In the genomic region with DNA sequence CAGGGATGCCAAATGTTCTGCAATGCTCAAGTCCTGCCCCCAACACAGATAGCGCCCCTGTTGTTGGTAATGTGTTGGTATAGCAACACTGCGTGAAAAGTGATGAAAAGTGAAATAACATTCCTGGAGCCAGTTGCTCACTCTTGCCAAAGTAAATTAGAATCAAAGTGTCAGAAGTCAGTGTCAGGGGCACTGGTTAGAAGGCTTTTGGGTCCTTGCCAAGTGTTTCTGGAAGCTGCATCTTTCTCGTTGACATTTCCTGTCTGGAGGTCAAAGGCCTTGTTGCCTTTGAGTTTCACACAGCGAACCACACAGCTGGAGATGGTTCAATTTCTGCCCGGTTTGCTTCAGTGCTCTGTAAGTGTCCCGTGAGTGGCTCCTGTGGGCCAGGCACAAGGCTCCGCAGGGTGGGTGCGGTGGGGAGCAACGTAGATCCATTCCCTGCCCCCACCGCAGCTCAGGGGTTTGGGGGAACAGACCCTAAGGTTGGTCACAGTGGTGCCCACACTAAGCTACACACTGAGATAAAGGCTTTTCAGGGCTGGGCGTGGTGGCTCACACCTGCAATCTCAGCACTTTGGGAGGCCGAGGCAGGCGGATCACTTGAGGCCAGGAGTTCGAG, we compare ENCODE assay signal across 1 cellular context.
TF ChIP-seq lines count a peak whose summit lies in the region.

No MANE protein-coding gene starts in this region.

TF ChIP-seq in HepG2, 621 proteins besides CTCF, POLR2A, EP300 and RAD21 (continued from another document and continues in another):
- TF ChIP-seq, protein P1, sequence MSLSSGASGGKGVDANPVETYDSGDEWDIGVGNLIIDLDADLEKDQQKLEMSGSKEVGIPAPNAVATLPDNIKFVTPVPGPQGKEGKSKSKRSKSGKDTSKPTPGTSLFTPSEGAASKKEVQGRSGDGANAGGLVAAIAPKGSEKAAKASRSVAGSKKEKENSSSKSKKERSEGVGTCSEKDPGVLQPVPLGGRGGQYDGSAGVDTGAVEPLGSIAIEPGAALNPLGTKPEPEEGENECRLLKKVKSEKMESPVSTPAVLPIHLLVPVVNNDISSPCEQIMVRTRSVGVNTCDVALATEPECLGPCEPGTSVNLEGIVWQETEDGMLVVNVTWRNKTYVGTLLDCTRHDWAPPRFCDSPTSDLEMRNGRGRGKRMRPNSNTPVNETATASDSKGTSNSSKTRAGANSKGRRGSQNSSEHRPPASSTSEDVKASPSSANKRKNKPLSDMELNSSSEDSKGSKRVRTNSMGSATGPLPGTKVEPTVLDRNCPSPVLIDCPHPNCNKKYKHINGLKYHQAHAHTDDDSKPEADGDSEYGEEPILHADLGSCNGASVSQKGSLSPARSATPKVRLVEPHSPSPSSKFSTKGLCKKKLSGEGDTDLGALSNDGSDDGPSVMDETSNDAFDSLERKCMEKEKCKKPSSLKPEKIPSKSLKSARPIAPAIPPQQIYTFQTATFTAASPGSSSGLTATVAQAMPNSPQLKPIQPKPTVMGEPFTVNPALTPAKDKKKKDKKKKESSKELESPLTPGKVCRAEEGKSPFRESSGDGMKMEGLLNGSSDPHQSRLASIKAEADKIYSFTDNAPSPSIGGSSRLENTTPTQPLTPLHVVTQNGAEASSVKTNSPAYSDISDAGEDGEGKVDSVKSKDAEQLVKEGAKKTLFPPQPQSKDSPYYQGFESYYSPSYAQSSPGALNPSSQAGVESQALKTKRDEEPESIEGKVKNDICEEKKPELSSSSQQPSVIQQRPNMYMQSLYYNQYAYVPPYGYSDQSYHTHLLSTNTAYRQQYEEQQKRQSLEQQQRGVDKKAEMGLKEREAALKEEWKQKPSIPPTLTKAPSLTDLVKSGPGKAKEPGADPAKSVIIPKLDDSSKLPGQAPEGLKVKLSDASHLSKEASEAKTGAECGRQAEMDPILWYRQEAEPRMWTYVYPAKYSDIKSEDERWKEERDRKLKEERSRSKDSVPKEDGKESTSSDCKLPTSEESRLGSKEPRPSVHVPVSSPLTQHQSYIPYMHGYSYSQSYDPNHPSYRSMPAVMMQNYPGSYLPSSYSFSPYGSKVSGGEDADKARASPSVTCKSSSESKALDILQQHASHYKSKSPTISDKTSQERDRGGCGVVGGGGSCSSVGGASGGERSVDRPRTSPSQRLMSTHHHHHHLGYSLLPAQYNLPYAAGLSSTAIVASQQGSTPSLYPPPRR (CRISPR knock-in tag; IDR thresholded peaks at IDR 0.05; ENCODE audit: borderline replicate concordance) = peak; percentile 91
- TF ChIP-seq, protein P2, sequence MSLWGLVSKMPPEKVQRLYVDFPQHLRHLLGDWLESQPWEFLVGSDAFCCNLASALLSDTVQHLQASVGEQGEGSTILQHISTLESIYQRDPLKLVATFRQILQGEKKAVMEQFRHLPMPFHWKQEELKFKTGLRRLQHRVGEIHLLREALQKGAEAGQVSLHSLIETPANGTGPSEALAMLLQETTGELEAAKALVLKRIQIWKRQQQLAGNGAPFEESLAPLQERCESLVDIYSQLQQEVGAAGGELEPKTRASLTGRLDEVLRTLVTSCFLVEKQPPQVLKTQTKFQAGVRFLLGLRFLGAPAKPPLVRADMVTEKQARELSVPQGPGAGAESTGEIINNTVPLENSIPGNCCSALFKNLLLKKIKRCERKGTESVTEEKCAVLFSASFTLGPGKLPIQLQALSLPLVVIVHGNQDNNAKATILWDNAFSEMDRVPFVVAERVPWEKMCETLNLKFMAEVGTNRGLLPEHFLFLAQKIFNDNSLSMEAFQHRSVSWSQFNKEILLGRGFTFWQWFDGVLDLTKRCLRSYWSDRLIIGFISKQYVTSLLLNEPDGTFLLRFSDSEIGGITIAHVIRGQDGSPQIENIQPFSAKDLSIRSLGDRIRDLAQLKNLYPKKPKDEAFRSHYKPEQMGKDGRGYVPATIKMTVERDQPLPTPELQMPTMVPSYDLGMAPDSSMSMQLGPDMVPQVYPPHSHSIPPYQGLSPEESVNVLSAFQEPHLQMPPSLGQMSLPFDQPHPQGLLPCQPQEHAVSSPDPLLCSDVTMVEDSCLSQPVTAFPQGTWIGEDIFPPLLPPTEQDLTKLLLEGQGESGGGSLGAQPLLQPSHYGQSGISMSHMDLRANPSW (CRISPR knock-in tag; IDR thresholded peaks at IDR 0.05; ENCODE audit: borderline replicate concordance) = peak; percentile 89; the same call in 1 of the 2 replicates
- peak; percentile 97 for TF ChIP-seq FOXA3 (CRISPR knock-in tag; IDR thresholded peaks at IDR 0.05)
- TF ChIP-seq, protein P3, sequence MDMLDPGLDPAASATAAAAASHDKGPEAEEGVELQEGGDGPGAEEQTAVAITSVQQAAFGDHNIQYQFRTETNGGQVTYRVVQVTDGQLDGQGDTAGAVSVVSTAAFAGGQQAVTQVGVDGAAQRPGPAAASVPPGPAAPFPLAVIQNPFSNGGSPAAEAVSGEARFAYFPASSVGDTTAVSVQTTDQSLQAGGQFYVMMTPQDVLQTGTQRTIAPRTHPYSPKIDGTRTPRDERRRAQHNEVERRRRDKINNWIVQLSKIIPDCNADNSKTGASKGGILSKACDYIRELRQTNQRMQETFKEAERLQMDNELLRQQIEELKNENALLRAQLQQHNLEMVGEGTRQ (IDR thresholded peaks at IDR 0.05; ENCODE audit: low read depth, low read length) = no peak
- TF ChIP-seq, protein P3 (CRISPR knock-in tag; IDR thresholded peaks at IDR 0.05; ENCODE audit: borderline replicate concordance) = no peak
- TF ChIP-seq FLYWCH1 (CRISPR knock-in tag; IDR thresholded peaks at IDR 0.05) = no peak
- TF ChIP-seq, protein P4, sequence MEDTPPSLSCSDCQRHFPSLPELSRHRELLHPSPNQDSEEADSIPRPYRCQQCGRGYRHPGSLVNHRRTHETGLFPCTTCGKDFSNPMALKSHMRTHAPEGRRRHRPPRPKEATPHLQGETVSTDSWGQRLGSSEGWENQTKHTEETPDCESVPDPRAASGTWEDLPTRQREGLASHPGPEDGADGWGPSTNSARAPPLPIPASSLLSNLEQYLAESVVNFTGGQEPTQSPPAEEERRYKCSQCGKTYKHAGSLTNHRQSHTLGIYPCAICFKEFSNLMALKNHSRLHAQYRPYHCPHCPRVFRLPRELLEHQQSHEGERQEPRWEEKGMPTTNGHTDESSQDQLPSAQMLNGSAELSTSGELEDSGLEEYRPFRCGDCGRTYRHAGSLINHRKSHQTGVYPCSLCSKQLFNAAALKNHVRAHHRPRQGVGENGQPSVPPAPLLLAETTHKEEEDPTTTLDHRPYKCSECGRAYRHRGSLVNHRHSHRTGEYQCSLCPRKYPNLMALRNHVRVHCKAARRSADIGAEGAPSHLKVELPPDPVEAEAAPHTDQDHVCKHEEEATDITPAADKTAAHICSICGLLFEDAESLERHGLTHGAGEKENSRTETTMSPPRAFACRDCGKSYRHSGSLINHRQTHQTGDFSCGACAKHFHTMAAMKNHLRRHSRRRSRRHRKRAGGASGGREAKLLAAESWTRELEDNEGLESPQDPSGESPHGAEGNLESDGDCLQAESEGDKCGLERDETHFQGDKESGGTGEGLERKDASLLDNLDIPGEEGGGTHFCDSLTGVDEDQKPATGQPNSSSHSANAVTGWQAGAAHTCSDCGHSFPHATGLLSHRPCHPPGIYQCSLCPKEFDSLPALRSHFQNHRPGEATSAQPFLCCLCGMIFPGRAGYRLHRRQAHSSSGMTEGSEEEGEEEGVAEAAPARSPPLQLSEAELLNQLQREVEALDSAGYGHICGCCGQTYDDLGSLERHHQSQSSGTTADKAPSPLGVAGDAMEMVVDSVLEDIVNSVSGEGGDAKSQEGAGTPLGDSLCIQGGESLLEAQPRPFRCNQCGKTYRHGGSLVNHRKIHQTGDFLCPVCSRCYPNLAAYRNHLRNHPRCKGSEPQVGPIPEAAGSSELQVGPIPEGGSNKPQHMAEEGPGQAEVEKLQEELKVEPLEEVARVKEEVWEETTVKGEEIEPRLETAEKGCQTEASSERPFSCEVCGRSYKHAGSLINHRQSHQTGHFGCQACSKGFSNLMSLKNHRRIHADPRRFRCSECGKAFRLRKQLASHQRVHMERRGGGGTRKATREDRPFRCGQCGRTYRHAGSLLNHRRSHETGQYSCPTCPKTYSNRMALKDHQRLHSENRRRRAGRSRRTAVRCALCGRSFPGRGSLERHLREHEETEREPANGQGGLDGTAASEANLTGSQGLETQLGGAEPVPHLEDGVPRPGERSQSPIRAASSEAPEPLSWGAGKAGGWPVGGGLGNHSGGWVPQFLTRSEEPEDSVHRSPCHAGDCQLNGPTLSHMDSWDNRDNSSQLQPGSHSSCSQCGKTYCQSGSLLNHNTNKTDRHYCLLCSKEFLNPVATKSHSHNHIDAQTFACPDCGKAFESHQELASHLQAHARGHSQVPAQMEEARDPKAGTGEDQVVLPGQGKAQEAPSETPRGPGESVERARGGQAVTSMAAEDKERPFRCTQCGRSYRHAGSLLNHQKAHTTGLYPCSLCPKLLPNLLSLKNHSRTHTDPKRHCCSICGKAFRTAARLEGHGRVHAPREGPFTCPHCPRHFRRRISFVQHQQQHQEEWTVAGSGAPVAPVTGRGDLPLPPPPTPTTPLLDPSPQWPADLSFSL (CRISPR knock-in tag; IDR thresholded peaks at IDR 0.05) = peak; percentile 50; the same call in 1 of the 2 replicates
- TF ChIP-seq POGZ (CRISPR knock-in tag; IDR thresholded peaks at IDR 0.05) = no peak; the same call in 1 of the 2 replicates
- peak; percentile 68 for TF ChIP-seq ZNF350 (CRISPR knock-in tag; IDR thresholded peaks at IDR 0.05; ENCODE audit: borderline replicate concordance, low read depth)
- TF ChIP-seq MED1 (CRISPR knock-in tag; IDR thresholded peaks at IDR 0.05) = peak; percentile 96
- peak; percentile 77; the same call in 1 of the 2 replicates for TF ChIP-seq ZNF839 (CRISPR knock-in tag; IDR thresholded peaks at IDR 0.05; ENCODE audit: borderline replicate concordance)
- TF ChIP-seq, protein P5, sequence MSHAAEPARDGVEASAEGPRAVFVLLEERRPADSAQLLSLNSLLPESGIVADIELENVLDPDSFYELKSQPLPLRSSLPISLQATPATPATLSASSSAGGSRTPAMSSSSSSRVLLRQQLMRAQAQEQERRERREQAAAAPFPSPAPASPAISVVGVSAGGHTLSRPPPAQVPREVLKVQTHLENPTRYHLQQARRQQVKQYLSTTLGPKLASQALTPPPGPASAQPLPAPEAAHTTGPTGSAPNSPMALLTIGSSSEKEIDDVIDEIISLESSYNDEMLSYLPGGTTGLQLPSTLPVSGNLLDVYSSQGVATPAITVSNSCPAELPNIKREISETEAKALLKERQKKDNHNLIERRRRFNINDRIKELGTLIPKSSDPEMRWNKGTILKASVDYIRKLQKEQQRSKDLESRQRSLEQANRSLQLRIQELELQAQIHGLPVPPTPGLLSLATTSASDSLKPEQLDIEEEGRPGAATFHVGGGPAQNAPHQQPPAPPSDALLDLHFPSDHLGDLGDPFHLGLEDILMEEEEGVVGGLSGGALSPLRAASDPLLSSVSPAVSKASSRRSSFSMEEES (CRISPR knock-in tag; IDR thresholded peaks at IDR 0.05) = peak; percentile 80
- TF ChIP-seq, protein P6, sequence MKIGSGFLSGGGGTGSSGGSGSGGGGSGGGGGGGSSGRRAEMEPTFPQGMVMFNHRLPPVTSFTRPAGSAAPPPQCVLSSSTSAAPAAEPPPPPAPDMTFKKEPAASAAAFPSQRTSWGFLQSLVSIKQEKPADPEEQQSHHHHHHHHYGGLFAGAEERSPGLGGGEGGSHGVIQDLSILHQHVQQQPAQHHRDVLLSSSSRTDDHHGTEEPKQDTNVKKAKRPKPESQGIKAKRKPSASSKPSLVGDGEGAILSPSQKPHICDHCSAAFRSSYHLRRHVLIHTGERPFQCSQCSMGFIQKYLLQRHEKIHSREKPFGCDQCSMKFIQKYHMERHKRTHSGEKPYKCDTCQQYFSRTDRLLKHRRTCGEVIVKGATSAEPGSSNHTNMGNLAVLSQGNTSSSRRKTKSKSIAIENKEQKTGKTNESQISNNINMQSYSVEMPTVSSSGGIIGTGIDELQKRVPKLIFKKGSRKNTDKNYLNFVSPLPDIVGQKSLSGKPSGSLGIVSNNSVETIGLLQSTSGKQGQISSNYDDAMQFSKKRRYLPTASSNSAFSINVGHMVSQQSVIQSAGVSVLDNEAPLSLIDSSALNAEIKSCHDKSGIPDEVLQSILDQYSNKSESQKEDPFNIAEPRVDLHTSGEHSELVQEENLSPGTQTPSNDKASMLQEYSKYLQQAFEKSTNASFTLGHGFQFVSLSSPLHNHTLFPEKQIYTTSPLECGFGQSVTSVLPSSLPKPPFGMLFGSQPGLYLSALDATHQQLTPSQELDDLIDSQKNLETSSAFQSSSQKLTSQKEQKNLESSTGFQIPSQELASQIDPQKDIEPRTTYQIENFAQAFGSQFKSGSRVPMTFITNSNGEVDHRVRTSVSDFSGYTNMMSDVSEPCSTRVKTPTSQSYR (CRISPR knock-in tag; IDR thresholded peaks at IDR 0.05; ENCODE audit: borderline replicate concordance) = peak; percentile 29; the same call in 1 of the 2 replicates
- no peak for TF ChIP-seq KLF11 (CRISPR knock-in tag; IDR thresholded peaks at IDR 0.05)
- no peak for TF ChIP-seq ZNF678 (CRISPR knock-in tag; IDR thresholded peaks at IDR 0.05)
- TF ChIP-seq ZNF335 (CRISPR knock-in tag; IDR thresholded peaks at IDR 0.05) = 0 out of 2 replicates have a peak, but pooled peaks have one; percentile 60
- no peak for TF ChIP-seq ZNF282 (IDR thresholded peaks at IDR 0.05; ENCODE audit: partially characterized antibody)
- TF ChIP-seq BORCS8-MEF2B (CRISPR knock-in tag; IDR thresholded peaks at IDR 0.05) = peak; percentile 53; the same call in 1 of the 2 replicates
- TF ChIP-seq, protein P7, sequence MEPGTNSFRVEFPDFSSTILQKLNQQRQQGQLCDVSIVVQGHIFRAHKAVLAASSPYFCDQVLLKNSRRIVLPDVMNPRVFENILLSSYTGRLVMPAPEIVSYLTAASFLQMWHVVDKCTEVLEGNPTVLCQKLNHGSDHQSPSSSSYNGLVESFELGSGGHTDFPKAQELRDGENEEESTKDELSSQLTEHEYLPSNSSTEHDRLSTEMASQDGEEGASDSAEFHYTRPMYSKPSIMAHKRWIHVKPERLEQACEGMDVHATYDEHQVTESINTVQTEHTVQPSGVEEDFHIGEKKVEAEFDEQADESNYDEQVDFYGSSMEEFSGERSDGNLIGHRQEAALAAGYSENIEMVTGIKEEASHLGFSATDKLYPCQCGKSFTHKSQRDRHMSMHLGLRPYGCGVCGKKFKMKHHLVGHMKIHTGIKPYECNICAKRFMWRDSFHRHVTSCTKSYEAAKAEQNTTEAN (CRISPR knock-in tag; conservative IDR thresholded peaks at IDR 0.05) = peak; percentile 97
- no peak for TF ChIP-seq HNRNPUL1 (IDR thresholded peaks at IDR 0.05; ENCODE audit: low read depth, low read length)
- TF ChIP-seq, protein P8, sequence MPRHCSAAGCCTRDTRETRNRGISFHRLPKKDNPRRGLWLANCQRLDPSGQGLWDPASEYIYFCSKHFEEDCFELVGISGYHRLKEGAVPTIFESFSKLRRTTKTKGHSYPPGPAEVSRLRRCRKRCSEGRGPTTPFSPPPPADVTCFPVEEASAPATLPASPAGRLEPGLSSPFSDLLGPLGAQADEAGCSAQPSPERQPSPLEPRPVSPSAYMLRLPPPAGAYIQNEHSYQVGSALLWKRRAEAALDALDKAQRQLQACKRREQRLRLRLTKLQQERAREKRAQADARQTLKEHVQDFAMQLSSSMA (CRISPR knock-in tag; IDR thresholded peaks at IDR 0.05) = no peak
- 0 out of 2 replicates have a peak, but pooled peaks have one; percentile 60 for TF ChIP-seq ZMAT3 (CRISPR knock-in tag; conservative IDR thresholded peaks at IDR 0.05)
- no peak for TF ChIP-seq SRSF9 (IDR thresholded peaks at IDR 0.05; ENCODE audit: borderline replicate concordance, insufficient read depth, low read depth, low read length, poor library complexity, severe bottlenecking)
- peak; percentile 64; the same call in 1 of the 2 replicates for TF ChIP-seq ZNF713 (CRISPR knock-in tag; IDR thresholded peaks at IDR 0.05)
- TF ChIP-seq TOE1 (CRISPR knock-in tag; IDR thresholded peaks at IDR 0.05) = peak; percentile 81; the same call in 1 of the 2 replicates
